8 cellular contexts compared by ENCODE assay signal in the genomic region with DNA sequence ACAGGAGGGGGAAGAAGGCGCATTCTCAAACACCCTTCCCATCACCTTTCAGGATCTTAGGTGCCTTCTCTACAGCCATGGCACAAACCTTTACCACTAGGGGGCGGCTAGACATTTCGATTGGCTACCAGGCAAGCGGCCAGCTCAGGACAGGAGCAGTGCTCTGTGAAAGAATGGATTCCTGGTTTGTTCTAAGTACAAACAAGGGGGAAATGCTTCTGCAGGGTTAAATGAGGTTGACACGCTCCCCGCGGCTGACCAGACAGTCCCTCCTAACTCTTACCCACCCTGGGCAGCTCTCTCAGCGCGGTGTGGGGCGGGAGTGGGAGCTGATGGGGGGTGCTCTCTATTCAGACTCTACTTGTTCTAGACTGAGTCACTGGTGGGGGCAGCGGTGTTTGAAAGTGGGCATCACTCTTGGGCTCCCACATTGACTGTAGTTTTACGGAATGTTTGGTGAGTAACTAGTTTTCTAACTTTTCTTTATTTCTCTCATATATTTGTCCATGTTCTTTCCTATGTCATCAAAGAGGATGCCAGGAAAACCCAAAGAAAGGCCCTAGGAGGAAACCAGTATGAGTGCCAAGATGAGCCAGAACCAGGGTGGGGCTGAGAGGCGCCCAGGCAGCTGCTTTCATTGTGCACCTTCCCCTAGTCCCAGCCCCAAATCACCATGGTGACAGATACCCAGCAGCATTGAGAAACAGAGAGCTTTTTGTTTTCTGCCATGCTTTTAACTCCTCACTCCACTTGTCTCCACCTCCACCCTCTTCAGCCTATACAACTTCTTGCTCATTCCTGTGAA.
DNase-seq lines count a peak whose midpoint lies in the region; ATAC-seq and TF ChIP-seq lines count a peak whose summit lies in the region.

No MANE protein-coding gene starts in this region.

- DNase-seq in SIG-M5 treated with dmso at 0.1 percent for 504 hours (lab: John Stamatoyannopoulos, UW; ENCODE audit: unreplicated experiment) (peak; percentile 49), SIG-M5 (lab: John Stamatoyannopoulos, UW) (no peak), HCEC 1CT (peak; percentile 63), PC-9 (peak; percentile 67 to 69), amygdala (lab: John Stamatoyannopoulos, UW) (peak in 53 of 56 donors; percentile 13 to 85 (median 59)), right cardiac atrium (peak; percentile 76 to 91 (median 76)), putamen (ENCODE audit: low spot score) (peak; percentile 81)

- intact Hi-C loops in PC-9 (cut with micrococcal nuclease; ENCODE audit: unreplicated experiment) (loop anchor here (1.0 to 10.0 kb wide), 4 partner anchors 114 to 569 kb away; no protein-coding TSS in a partner anchor), right cardiac atrium (cut with DNase I) (loop anchor here in 3 of 4 donors (10.0 kb wide), 2 partner anchors 111 to 571 kb away; no protein-coding TSS in a partner anchor)

- no TSS peak for BruUV-seq in PC-9 (replicated peaks; lab: Mats Ljungman, UMichigan)

- H3K27ac ChIP-seq in PC-9: no peak overlapping the region
- H3K27ac ChIP-seq in right cardiac atrium (ENCODE audit: low read length): no peak overlapping the region

- peak; percentile 81 for TF ChIP-seq CTCF in Loucy (conservative IDR thresholded peaks at IDR 0.05; ENCODE audit: low read length)
- peak; percentile 80 for TF ChIP-seq CTCF in PC-9 (conservative IDR thresholded peaks at IDR 0.05)

- 21% methylated on average over 13 of the region's 13 CpGs for WGBS in right cardiac atrium

- no peaks in the 10 kb centered on the region for H3K79me2 ChIP-seq in Loucy (ENCODE audit: insufficient read depth, low read length)
- H3K79me2 ChIP-seq in PC-9 (ENCODE audit: low read depth): no peaks in the 10 kb centered on the region

- CTCF ChIA-PET in PC-9 (lab: Charles Lee): interaction anchor here (0.6 to 1.0 kb wide), 3 partner anchors 28 to 1130 kb away, joined by 3 to 7 read pairs (median 5); no protein-coding TSS in a partner anchor

- no peak overlapping the region for H3K4me3 ChIP-seq in Loucy (ENCODE audit: low read length, poor library complexity, severe bottlenecking)
- H3K4me3 ChIP-seq in PC-9: no peak overlapping the region
- no peak overlapping the region for H3K4me3 ChIP-seq in right cardiac atrium (ENCODE audit: low read length)

- no peaks in the 10 kb centered on the region for H3K9me2 ChIP-seq in Loucy (replicated peaks; ENCODE audit: low read depth, low read length)
- H3K9me2 ChIP-seq in PC-9 (ENCODE audit: insufficient read depth): no peaks in the 10 kb centered on the region

- no peaks in the 10 kb centered on the region for H3F3A ChIP-seq in Loucy (ENCODE audit: low read depth)
- no peaks in the 10 kb centered on the region; the same call in 1 of the 2 replicates for H3F3A ChIP-seq in PC-9 (ENCODE audit: insufficient read depth, low read depth)

- H3K4me2 ChIP-seq in Loucy (ENCODE audit: low read depth, low read length, poor library complexity, severe bottlenecking): no peak overlapping the region
- H3K4me2 ChIP-seq in PC-9: peak overlapping the region; percentile 68

- H3K27me3 ChIP-seq in Loucy (ENCODE audit: insufficient read depth, low read length, poor library complexity, severe bottlenecking) (no peaks in the 10 kb centered on the region), PC-9 (ENCODE audit: insufficient read depth, low read depth) (no peaks in the 10 kb centered on the region), right cardiac atrium (ENCODE audit: control insufficient read depth, insufficient read depth) (no peaks in the 10 kb centered on the region)

- H3K36me3 ChIP-seq in Loucy (ENCODE audit: insufficient read depth, low read length): no peaks in the 10 kb centered on the region
- H3K36me3 ChIP-seq in PC-9 (ENCODE audit: low read depth): no peaks in the 10 kb centered on the region

- H2AFZ ChIP-seq in Loucy (ENCODE audit: low read length) (no peak overlapping the region; the same call in 1 of the 2 replicates), PC-9 (peak overlapping the region; percentile 65)

- POLR2A ChIA-PET in PC-9 (lab: Charles Lee; ENCODE audit: unreplicated experiment): interaction anchor here (0.6 to 0.8 kb wide), 4 partner anchors 32 to 814 kb away, joined by 3 to 5 read pairs (median 4); no protein-coding TSS in a partner anchor

- peak; percentile 88 to 89 for ATAC-seq in right cardiac atrium

- H3K9me3 ChIP-seq in Loucy (ENCODE audit: insufficient read depth, low read depth, low read length) (no peaks in the 10 kb centered on the region), PC-9 (ENCODE audit: insufficient read depth, low read depth) (no peaks in the 10 kb centered on the region), right cardiac atrium (ENCODE audit: control insufficient read depth, low read length) (no peaks in the 10 kb centered on the region)

- peaks cover 10% of the 10 kb centered on the region for H3K4me1 ChIP-seq in Loucy (ENCODE audit: insufficient read depth, low read length, poor library complexity, severe bottlenecking)
- peaks cover 14% of the 10 kb centered on the region for H3K4me1 ChIP-seq in PC-9 (replicated peaks; ENCODE audit: insufficient read depth)
- no peaks in the 10 kb centered on the region for H3K4me1 ChIP-seq in right cardiac atrium (ENCODE audit: control insufficient read depth, insufficient read depth, low read length)

- no peak overlapping the region for H3K9ac ChIP-seq in Loucy (ENCODE audit: low read depth, low read length, poor library complexity, severe bottlenecking)

- H4K20me1 ChIP-seq in Loucy (ENCODE audit: insufficient read depth, low read length, poor library complexity, severe bottlenecking) (no peaks in the 10 kb centered on the region), PC-9 (ENCODE audit: insufficient read depth) (no peaks in the 10 kb centered on the region)
